14 cellular contexts compared by ENCODE assay signal in the genomic region with DNA sequence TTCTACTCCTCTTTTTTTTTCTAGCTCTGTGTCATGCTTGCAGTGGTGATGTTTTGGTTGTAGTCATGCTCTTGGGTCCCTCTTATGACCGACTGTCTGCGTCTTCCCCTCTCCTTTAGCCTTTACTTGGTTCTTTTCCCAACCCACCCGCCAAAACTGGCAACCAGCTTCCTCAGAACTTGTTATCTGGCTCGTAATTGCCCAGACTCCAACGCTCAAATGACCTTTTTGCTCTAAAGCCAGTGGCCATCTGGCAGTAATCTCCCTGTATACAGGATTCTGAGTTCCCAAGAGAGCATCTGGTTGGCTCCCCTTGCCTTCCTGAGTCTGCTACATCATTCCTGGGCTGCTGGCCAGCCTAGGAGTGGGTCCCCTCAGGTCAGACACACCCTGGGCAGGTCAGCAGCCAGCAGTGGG.
A peak's percentile ranks its signal among the peaks of the same experiment; 100 is the strongest.
DNase-seq lines count a peak whose midpoint lies in the region; ATAC-seq, FAIRE-seq and TF ChIP-seq lines count a peak whose summit lies in the region.
"Had no signal": no experiment of that assay in that cellular context is flagged by ENCODE, and none has a peak within 500 bp of the region (broad histone marks: within the 10 kb centered on the region; RNA-seq: fewer than 3 reads in every experiment).

No MANE protein-coding gene starts in this region.

- intact Hi-C loops in IMR-90 (cut with micrococcal nuclease), result no loop called here
- intact Hi-C loops in endothelial cell of umbilical vein (cut with micrococcal nuclease), result loop anchor here (10.0 kb wide), 1 partner anchor 284 kb away; no protein-coding TSS in a partner anchor
- intact Hi-C loops in upper lobe of right lung (cut with DNase I), result loop anchor here (10.0 kb wide), 1 partner anchor 286 kb away; no protein-coding TSS in a partner anchor

- H2BK120ac ChIP-seq in IMR-90 (ENCODE audit: low read depth, low read length), result peak overlapping the region; percentile 67; the same call in 1 of the 2 replicates
- H2BK120ac ChIP-seq in mesenchymal stem cell (ENCODE audit: low read depth, low read length), result peak overlapping the region; percentile 77

- H2AK5ac ChIP-seq in IMR-90 (ENCODE audit: low read depth, low read length), result peak overlapping the region; percentile 61
- no peak overlapping the region for H2AK5ac ChIP-seq in mesenchymal stem cell (ENCODE audit: low read length, severe bottlenecking)

- no peaks in the 10 kb centered on the region for H3K9me3 ChIP-seq in IMR-90 (ENCODE audit: control insufficient read depth, insufficient read depth, low read length)
- no peaks in the 10 kb centered on the region for H3K9me3 ChIP-seq in endothelial cell of umbilical vein (replicated peaks; ENCODE audit: control insufficient read depth, insufficient read depth, low read length)
- H3K9me3 ChIP-seq in mesenchymal stem cell (ENCODE audit: control insufficient read depth, low read length), result no peaks in the 10 kb centered on the region
- H3K9me3 ChIP-seq in upper lobe of right lung, result no peaks in the 10 kb centered on the region

- WGBS in IMR-90 (ENCODE audit: extremely low coverage in 2 of 2, insufficient read length in 1 of 2), 2 experiments, result 100% methylated on average over 2 of the region's 5 CpGs; no CpG with 5 or more reads in 1 of the 2 experiments
- WGBS in mesenchymal stem cell, result 62% methylated on average over 5 of the region's 5 CpGs

- peak overlapping the region; percentile 87 for H3K27ac ChIP-seq in ACC112 (ENCODE audit: low read depth, low read length)
- peak overlapping the region; percentile 20; the same call in 1 of the 2 replicates for H3K27ac ChIP-seq in IMR-90 (ENCODE audit: insufficient read depth, low read length)
- H3K27ac ChIP-seq in endothelial cell of umbilical vein (ENCODE audit: insufficient read depth, low read depth, low read length), result peak overlapping the region; percentile 92
- H3K27ac ChIP-seq in mesenchymal stem cell (ENCODE audit: low read length, poor library complexity, severe bottlenecking), result no peak overlapping the region
- H3K27ac ChIP-seq in upper lobe of right lung, result no peak overlapping the region
- H3K27ac ChIP-seq in brain microvascular endothelial cell, result no peak overlapping the region

- FAIRE-seq in endothelial cell of umbilical vein (lab: Jason Lieb, UNC), result peak; percentile 83

- no peaks in the 10 kb centered on the region for H3K27me3 ChIP-seq in ACC112 (ENCODE audit: insufficient read depth, low read length)
- no peaks in the 10 kb centered on the region for H3K27me3 ChIP-seq in IMR-90 (ENCODE audit: control insufficient read depth, insufficient read depth, low read length)
- H3K27me3 ChIP-seq in endothelial cell of umbilical vein (ENCODE audit: control insufficient read depth in 2 of 2, insufficient read depth in 2 of 2, low read length in 2 of 2), result no peaks in the 10 kb centered on the region
- no peaks in the 10 kb centered on the region for H3K27me3 ChIP-seq in mesenchymal stem cell (ENCODE audit: control insufficient read depth in 1 of 2, insufficient read depth in 1 of 2, low read length in 2 of 2)
- no peaks in the 10 kb centered on the region for H3K27me3 ChIP-seq in upper lobe of right lung
- no peaks in the 10 kb centered on the region for H3K27me3 ChIP-seq in brain microvascular endothelial cell (replicated peaks)

- H3K4ac ChIP-seq in IMR-90 (ENCODE audit: low read depth, low read length), result peak overlapping the region; percentile 84
- H3K4ac ChIP-seq in mesenchymal stem cell (ENCODE audit: low read depth in 1 of 2, low read length in 2 of 2), result peak overlapping the region in 1 of 2 experiments; percentile 47

- BruUV-seq in IMR-90 (replicated peaks; lab: Mats Ljungman, UMichigan) (no TSS peak), endothelial cell of umbilical vein (replicated peaks; lab: Mats Ljungman, UMichigan) (no TSS peak)

- H3K14ac ChIP-seq in IMR-90 (replicated peaks; ENCODE audit: low read depth, low read length), result peak overlapping the region; percentile 72; the same call in 1 of the 2 replicates
- H3K14ac ChIP-seq in mesenchymal stem cell (ENCODE audit: low read length in 2 of 2), result peak overlapping the region in 1 of 2 experiments; percentile 86

- peak overlapping the region; percentile 13; the same call in 1 of the 2 replicates for H2BK20ac ChIP-seq in IMR-90 (ENCODE audit: low read depth, low read length)

- H2BK5ac ChIP-seq in IMR-90 (ENCODE audit: low read depth, low read length, poor library complexity, severe bottlenecking) (peak overlapping the region; percentile 35), mesenchymal stem cell (ENCODE audit: low read depth, low read length, poor library complexity, severe bottlenecking) (no peak overlapping the region)

- no peak overlapping the region for H2AFZ ChIP-seq in ACC112 (ENCODE audit: low read length, unreplicated experiment)
- H2AFZ ChIP-seq in IMR-90 (replicated peaks; ENCODE audit: low read length, poor library complexity), result no peak overlapping the region
- H2AFZ ChIP-seq in endothelial cell of umbilical vein (ENCODE audit: low read depth, low read length), result no peak overlapping the region
- H2AFZ ChIP-seq in mesenchymal stem cell (ENCODE audit: low read depth, low read length), result no peak overlapping the region

- H3K79me1 ChIP-seq in IMR-90 (ENCODE audit: low read depth in 1 of 2, low read length in 2 of 2), result peaks cover 7 to 68% of the 10 kb centered on the region in 2 experiments
- peaks cover 2% of the 10 kb centered on the region for H3K79me1 ChIP-seq in mesenchymal stem cell (replicated peaks; ENCODE audit: low read length, poor library complexity, severe bottlenecking)

- TF ChIP-seq POLR2A in IMR-90 (IDR thresholded peaks at IDR 0.05; ENCODE audit: low read depth, low read length) (no peak), endothelial cell of umbilical vein (IDR thresholded peaks at IDR 0.05; ENCODE audit: low read depth, low read length) (no peak)

- in situ Hi-C loops in IMR-90 (cut with MboI; ENCODE audit: low sequenced_read_pairs), result loop anchor here (25.0 kb wide), 1 partner anchor 514 kb away; no protein-coding TSS in a partner anchor
- in situ Hi-C loops in brain microvascular endothelial cell (cut with HindIII; ENCODE audit: low pct_ligation_motif_present, low sequenced_read_pairs), result no loop called here

- POLR2A ChIA-PET in IMR-90 (lab: Charles Lee; ENCODE audit: unreplicated experiment) (no interaction called here), endothelial cell of umbilical vein (lab: Charles Lee) (interaction anchor here (0.9 to 1.2 kb wide), 2 partner anchors 33 to 45 kb away, joined by 3 read pairs; no protein-coding TSS in a partner anchor)

- H2AK9ac ChIP-seq in IMR-90 (replicated peaks; ENCODE audit: low read depth, low read length, poor library complexity), result peak overlapping the region; percentile 26

- TF ChIP-seq RAD21 in IMR-90 (IDR thresholded peaks at IDR 0.05; ENCODE audit: low read length), result no peak

- no peak overlapping the region for H3K9ac ChIP-seq in IMR-90 (ENCODE audit: low read depth, low read length)
- no peak overlapping the region for H3K9ac ChIP-seq in endothelial cell of umbilical vein (replicated peaks; ENCODE audit: extremely low read depth, insufficient read depth, low read length)
- H3K9ac ChIP-seq in mesenchymal stem cell (ENCODE audit: low read length), result no peak overlapping the region

- no peaks in the 10 kb centered on the region for H3K79me2 ChIP-seq in ACC112 (ENCODE audit: control insufficient read depth, insufficient read depth, low read length, unreplicated experiment)
- no peaks in the 10 kb centered on the region for H3K79me2 ChIP-seq in endothelial cell of umbilical vein (ENCODE audit: control insufficient read depth, insufficient read depth, low read length)

- H3K23ac ChIP-seq in IMR-90 (ENCODE audit: low read depth, low read length) (no peak overlapping the region), mesenchymal stem cell (ENCODE audit: low read length in 2 of 2) (peak overlapping the region in 1 of 2 experiments; percentile 18)

- H3K4me2 ChIP-seq in IMR-90 (ENCODE audit: low read depth, low read length), result no peak overlapping the region
- H3K4me2 ChIP-seq in endothelial cell of umbilical vein (ENCODE audit: insufficient read depth, low read length), result peak overlapping the region; percentile 15
- no peak overlapping the region for H3K4me2 ChIP-seq in mesenchymal stem cell (ENCODE audit: low read length, poor library complexity, severe bottlenecking)

- dilution Hi-C loops in IMR-90 (cut with HindIII; ENCODE audit: low sequenced_read_pairs, unreplicated experiment), result no loop called here
- dilution Hi-C loops in endothelial cell of umbilical vein (cut with MboI; ENCODE audit: extremely low pct_ligation_motif_present, low sequenced_read_pairs), result no loop called here

- H4K5ac ChIP-seq in IMR-90 (ENCODE audit: low read depth, low read length), result peak overlapping the region; percentile 22; the same call in 1 of the 2 replicates

- H3K9me1 ChIP-seq in IMR-90 (ENCODE audit: insufficient read depth, low read length) (peaks cover 23% of the 10 kb centered on the region), endothelial cell of umbilical vein (replicated peaks; ENCODE audit: control insufficient read depth, extremely low read depth, insufficient read depth, low read length) (no peaks in the 10 kb centered on the region)

- H4K91ac ChIP-seq in IMR-90 (ENCODE audit: insufficient read depth, low read depth, low read length) (peak overlapping the region; percentile 48), mesenchymal stem cell (ENCODE audit: low read length) (no peak overlapping the region)

- TF ChIP-seq CTCF in IMR-90 (conservative IDR thresholded peaks at IDR 0.05; ENCODE audit: low read depth, low read length), result no peak
- no peak for TF ChIP-seq CTCF in endothelial cell of umbilical vein (IDR thresholded peaks at IDR 0.05; ENCODE audit: extremely low read depth in 1 of 2, insufficient read depth in 1 of 2, low read depth in 1 of 2, low read length in 2 of 2)
- TF ChIP-seq CTCF in upper lobe of right lung (IDR thresholded peaks at IDR 0.05), result no peak
- TF ChIP-seq CTCF in brain microvascular endothelial cell (IDR thresholded peaks at IDR 0.05; ENCODE audit: low read depth, low read length, missing control alignments), result no peak

- 0 out of 2 replicates have a peak overlapping the region, but pooled peaks have one; percentile 41 for H3K18ac ChIP-seq in IMR-90 (ENCODE audit: low read depth, low read length)
- peak overlapping the region; percentile 58 to 82 for H3K18ac ChIP-seq in mesenchymal stem cell (ENCODE audit: low read depth in 1 of 2, low read length in 2 of 2)

- H2BK15ac ChIP-seq in IMR-90 (ENCODE audit: low read depth, low read length) (peak overlapping the region; percentile 66; the same call in 1 of the 3 replicates), mesenchymal stem cell (ENCODE audit: low read depth, poor library complexity, severe bottlenecking) (no peak overlapping the region)

- H3K4me3 ChIP-seq in ACC112 (ENCODE audit: low read depth, low read length), result no peak overlapping the region
- H3K4me3 ChIP-seq in IMR-90 (ENCODE audit: insufficient read depth, low read depth, low read length), result no peak overlapping the region
- no peak overlapping the region for H3K4me3 ChIP-seq in endothelial cell of umbilical vein (replicated peaks in 1 of 3; ENCODE audit: insufficient read depth in 1 of 3, low read depth in 1 of 3, low read length in 3 of 3)
- H3K4me3 ChIP-seq in mesenchymal stem cell (ENCODE audit: insufficient read depth in 1 of 2, low read depth in 1 of 2, low read length in 2 of 2), result no peak overlapping the region
- no peak overlapping the region for H3K4me3 ChIP-seq in upper lobe of right lung
- H3K4me3 ChIP-seq in brain microvascular endothelial cell (ENCODE audit: low read depth, low read length), result no peak overlapping the region

- H3K56ac ChIP-seq in IMR-90 (ENCODE audit: extremely low read depth, insufficient read depth, low read length), result no peak overlapping the region

- peak overlapping the region; percentile 26 to 70; a peak in 2 of 4 replicates for H4K8ac ChIP-seq in IMR-90 (ENCODE audit: low read depth in 2 of 2, low read length in 2 of 2)
- H4K8ac ChIP-seq in mesenchymal stem cell (ENCODE audit: low read length), result peak overlapping the region; percentile 51

- peak overlapping the region in 1 of 2 experiments; percentile 89 for H2BK12ac ChIP-seq in mesenchymal stem cell (ENCODE audit: low read length in 2 of 2)

- H3K4me1 ChIP-seq in ACC112 (ENCODE audit: control insufficient read depth, insufficient read depth, low read length, unreplicated experiment) (peaks cover 72% of the 10 kb centered on the region), IMR-90 (ENCODE audit: control insufficient read depth, insufficient read depth, low read length) (peaks cover 20% of the 10 kb centered on the region), endothelial cell of umbilical vein (ENCODE audit: control insufficient read depth, extremely low read depth, insufficient read depth, low read length) (peaks cover 61% of the 10 kb centered on the region), mesenchymal stem cell (ENCODE audit: control insufficient read depth, insufficient read depth, low read depth, low read length) (peaks cover 7% of the 10 kb centered on the region), upper lobe of right lung (no peaks in the 10 kb centered on the region)

- no peaks in the 10 kb centered on the region; the same call in 1 of the 2 replicates for H4K20me1 ChIP-seq in IMR-90 (ENCODE audit: insufficient read depth, low read length)
- no peaks in the 10 kb centered on the region for H4K20me1 ChIP-seq in endothelial cell of umbilical vein (replicated peaks; ENCODE audit: control insufficient read depth, extremely low read depth, insufficient read depth, low read length)

- CTCF ChIA-PET in IMR-90 (lab: Yijun Ruan, JAX), result no interaction called here
- CTCF ChIA-PET in endothelial cell of umbilical vein (lab: Charles Lee), result interaction anchor here (1.0 to 11.1 kb wide), 13 partner anchors 9 to 514 kb away, joined by 3 to 98 read pairs (median 6); no protein-coding TSS in a partner anchor

- no peaks in the 10 kb centered on the region for H3K36me3 ChIP-seq in ACC112 (ENCODE audit: insufficient read depth, low read length)
- peaks cover 16% of the 10 kb centered on the region for H3K36me3 ChIP-seq in IMR-90 (ENCODE audit: control insufficient read depth, insufficient read depth, low read length)
- peaks cover 0 to 4% of the 10 kb centered on the region in 2 experiments for H3K36me3 ChIP-seq in endothelial cell of umbilical vein (ENCODE audit: control insufficient read depth in 2 of 2, extremely low read depth in 1 of 2, insufficient read depth in 2 of 2, low read length in 2 of 2)
- peaks cover 0 to 2% of the 10 kb centered on the region in 2 experiments for H3K36me3 ChIP-seq in mesenchymal stem cell (ENCODE audit: control insufficient read depth in 1 of 2, insufficient read depth in 2 of 2, low read depth in 1 of 2, low read length in 2 of 2)
- peaks cover 22% of the 10 kb centered on the region for H3K36me3 ChIP-seq in upper lobe of right lung
- H3K36me3 ChIP-seq in brain microvascular endothelial cell (replicated peaks), result no peaks in the 10 kb centered on the region

- DNase-seq in IMR-90 (peak; percentile 17), endothelial cell of umbilical vein (ENCODE audit: low read depth, low spot score) (peak; percentile 93), mesenchymal stem cell (no peak), pons (ENCODE audit: low spot score) (no peak), upper lobe of right lung (no peak), brain microvascular endothelial cell (no peak)
- no peak for DNase-seq in stimulated activated naive CD8-positive, alpha-beta T cell treated with anti-CD3 and anti-CD28 coated beads, Interleukin-15, Interleukin-2, amounts not matched to agents 100 U/mL and 50 U/mL, for 24 hours
- DNase-seq: activated CD4-positive, alpha-beta T cell treated with anti-CD3 and anti-CD28 coated beads for 36 hours; activated naive CD8-positive, alpha-beta T cell treated with anti-CD3 and anti-CD28 coated beads for 36 hours; effector memory CD8-positive, alpha-beta T cell; kidney glomerular epithelial cell; NCI-H187 treated with DMSO at 0.1 percent for 48 hours; SHP77 had no signal

- ATAC-seq in IMR-90 (ENCODE audit: low read depth) (no peak), upper lobe of right lung (no peak)
- ATAC-seq in stimulated activated naive CD8-positive, alpha-beta T cell treated with anti-CD3 and anti-CD28 coated beads, Interleukin-15, Interleukin-2, amounts not matched to agents 100 U/mL and 50 U/mL, for 24 hours, result no peak
- ATAC-seq: activated CD4-positive, alpha-beta T cell treated with anti-CD3 and anti-CD28 coated beads for 36 hours; effector memory CD8-positive, alpha-beta T cell had no signal

Comparison
In these comparisons a context has a peak if more than half of its experiments do, and no peak if none do; other contexts are left out.
1. H3K27ac ChIP-seq: peak in ACC112 (single experiment), IMR-90 (single experiment) and endothelial cell of umbilical vein (single experiment); none in mesenchymal stem cell (single experiment), upper lobe of right lung (single experiment) and brain microvascular endothelial cell (single experiment).
2. DNase-seq: peak in IMR-90 (single experiment) and endothelial cell of umbilical vein (single experiment); none in mesenchymal stem cell (single experiment), stimulated activated naive CD8-positive, alpha-beta T cell treated with anti-CD3 and anti-CD28 coated beads, Interleukin-15, Interleukin-2, amounts not matched to agents 100 U/mL and 50 U/mL, for 24 hours (single experiment), pons (single experiment), upper lobe of right lung (single experiment) and brain microvascular endothelial cell (single experiment).